ENCODE assay signal across 23 cellular contexts in the genomic region with DNA sequence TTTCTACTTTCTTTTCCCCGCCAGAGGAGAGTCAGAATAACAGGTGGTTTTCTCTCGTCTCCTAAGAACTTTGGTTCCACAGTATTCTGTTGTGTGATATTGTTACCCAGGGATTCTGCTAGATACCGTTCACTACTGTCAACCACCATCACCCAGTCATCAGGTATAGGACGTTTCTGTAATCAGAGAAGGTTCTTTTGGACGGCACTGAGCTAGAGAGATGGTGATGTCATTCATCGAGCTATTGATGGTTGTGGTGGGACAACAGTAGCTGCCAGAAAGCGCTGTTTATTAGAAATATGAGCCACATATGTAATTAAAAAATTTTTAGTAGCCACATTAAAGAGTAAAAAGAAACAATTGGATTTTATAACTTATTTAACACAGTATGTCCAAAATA.
"Had no signal": no experiment of that assay in that cellular context is flagged by ENCODE, and none has a peak within 500 bp of the region (broad histone marks: within the 10 kb centered on the region; RNA-seq: fewer than 3 reads in every experiment).

No MANE protein-coding gene starts in this region.

- H3K27me3 ChIP-seq: colonic mucosa, esophagus muscularis mucosa, foreskin keratinocyte, gastroesophageal sphincter, heart left ventricle, hepatocyte, pancreas, stomach, thyroid gland had no signal

- H3K27ac ChIP-seq: colonic mucosa, esophagus muscularis mucosa, foreskin keratinocyte, gastroesophageal sphincter, heart left ventricle, hepatocyte, pancreas, stomach, thyroid gland had no signal

- H3K4me3 ChIP-seq: colonic mucosa, esophagus muscularis mucosa, gastroesophageal sphincter, heart left ventricle, hepatocyte, lung, pancreas, smooth muscle cell, stomach, thyroid gland had no signal

- H3K4me2 ChIP-seq: hepatocyte, smooth muscle cell had no signal

- DNase-seq: colonic mucosa; dermis blood vessel endothelial cell; effector memory CD4-positive, alpha-beta T cell; foreskin keratinocyte; heart left ventricle; kidney; natural killer cell; occipital lobe; pancreas; stimulated activated CD4-positive, alpha-beta T cell treated with anti-CD3 and anti-CD28 coated beads, Interleukin-12 subunit alpha, Interleukin-12 subunit beta, amount 100 ng/mL, for 4 hours; stimulated activated CD4-positive, alpha-beta T cell treated with anti-CD3 and anti-CD28 coated beads, Interleukin-1b, Interleukin-23, amount 100 ng/mL, for 48 hours; stimulated activated CD4-positive, alpha-beta T cell treated with anti-CD3 and anti-CD28 coated beads, Interleukin-4, amount 100 ng/mL, for 1 hour; stimulated activated CD8-positive, alpha-beta memory T cell treated with anti-CD3 and anti-CD28 coated beads, Interleukin-4, amount 100 ng/mL, for 48 hours; stimulated activated naive CD4-positive, alpha-beta T cell treated with Interleukin-2 at 50 U/mL for 16 hours; stomach; thyroid gland had no signal

- H3K36me3 ChIP-seq: colonic mucosa, esophagus muscularis mucosa, gastroesophageal sphincter, pancreas, stomach, thyroid gland had no signal

- ATAC-seq: foreskin keratinocyte, gastroesophageal sphincter, heart left ventricle, left lobe of liver, natural killer cell, pancreas, sciatic nerve had no signal

- H3K4me1 ChIP-seq: colonic mucosa, pancreas, thyroid gland had no signal

- H2AFZ ChIP-seq: hepatocyte had no signal

- H3K9me3 ChIP-seq: colonic mucosa, esophagus muscularis mucosa, gastroesophageal sphincter, heart left ventricle, pancreas, stomach, thyroid gland had no signal
